ENCODE assay signal across 8 cellular contexts in the genomic region with DNA sequence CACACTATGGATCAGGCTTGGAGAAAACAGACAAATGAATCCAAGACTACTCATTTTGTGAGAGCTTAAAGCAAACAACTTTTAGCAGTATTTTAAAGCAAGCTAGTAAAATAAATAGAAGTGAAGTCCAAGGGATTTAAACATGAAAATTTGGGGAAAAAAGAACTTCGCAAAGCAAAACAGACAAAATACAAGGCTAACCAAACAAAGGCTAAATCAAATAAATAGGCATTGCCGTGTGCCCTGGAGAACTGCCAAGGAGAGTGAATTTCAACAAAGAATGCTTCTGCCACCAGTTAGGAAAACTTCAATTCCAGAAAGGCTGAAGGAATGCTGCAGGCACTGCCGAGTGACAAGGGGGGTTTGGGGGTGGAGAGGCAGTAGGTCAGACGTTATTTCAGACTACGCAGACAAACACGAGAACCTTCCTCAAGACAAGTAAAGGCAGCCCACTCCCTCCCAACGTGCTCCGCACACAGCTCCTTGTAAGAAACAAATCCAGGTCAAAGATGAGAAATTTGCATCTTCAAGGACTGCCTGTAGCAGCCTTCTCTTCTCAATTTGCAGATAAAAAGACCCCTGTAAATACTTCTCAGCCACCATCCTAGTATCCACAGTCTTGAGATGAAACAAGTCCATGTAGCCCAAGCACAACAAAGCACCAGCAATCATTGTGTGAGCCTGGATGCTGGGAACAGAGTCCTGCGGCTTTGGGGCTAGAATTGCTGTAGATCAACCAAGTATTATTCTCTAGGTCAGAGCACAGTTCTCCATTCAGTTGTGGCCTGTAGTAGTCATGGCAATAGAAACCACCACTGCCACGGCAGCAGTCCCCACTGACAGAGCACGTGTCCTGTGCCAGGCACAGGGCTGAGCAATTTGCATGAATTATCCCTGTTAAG. TPM values are rescaled to one million over a fixed set of nuclear protein-coding genes. Genes with fewer than 3 reads are reported as not detected.
DNase-seq lines count a peak whose midpoint lies in the region; ATAC-seq and TF ChIP-seq lines count a peak whose summit lies in the region.

No MANE protein-coding gene starts in this region.

- H3K36me3 Mint-ChIP-seq in neural crest cell (ENCODE audit: low read depth) (no peaks in the 10 kb centered on the region), T-cell (no peaks in the 10 kb centered on the region)
- no peaks in the 10 kb centered on the region for H3K36me3 Mint-ChIP-seq in activated naive CD4-positive, alpha-beta T cell treated with anti-CD3 and anti-CD28 coated beads, Interleukin-2, amount 10 ng/mL, durations not matched to agents 7 days and 5 days

- H3K9me3 Mint-ChIP-seq in neural crest cell, result peaks cover 4% of the 10 kb centered on the region
- H3K9me3 Mint-ChIP-seq in activated naive CD4-positive, alpha-beta T cell treated with anti-CD3 and anti-CD28 coated beads, Interleukin-2, amount 10 ng/mL, durations not matched to agents 7 days and 5 days, result no peaks in the 10 kb centered on the region
- H3K9me3 Mint-ChIP-seq in T-cell, result no peaks in the 10 kb centered on the region

- peak; percentile 32 for DNase-seq in COR-L47 (lab: John Stamatoyannopoulos, UW)
- peak; percentile 10 to 52 for DNase-seq in NCI-H2081 (lab: John Stamatoyannopoulos, UW)
- DNase-seq in fibroblast of gingiva (ENCODE audit: low read depth), result peak; percentile 84
- peak; percentile 3 for DNase-seq in neural crest cell (ENCODE audit: low read depth, low spot score)
- DNase-seq in activated CD4-positive, alpha-beta T cell treated with anti-CD3 and anti-CD28 coated beads, Interleukin-2, amount 50 U/mL, for 4 hours, result no peak
- no peak for DNase-seq in stimulated activated naive CD4-positive, alpha-beta T cell treated with Interleukin-2 at 50 U/mL for 16 hours (lab: John Stamatoyannopoulos, UW)
- DNase-seq in activated naive CD4-positive, alpha-beta T cell treated with anti-CD3 and anti-CD28 coated beads, Interleukin-2, amount 10 ng/mL, durations not matched to agents 7 days and 5 days, result no peak
- no peak for DNase-seq in T-cell

- peak overlapping the region; percentile 24 for H3K4me3 Mint-ChIP-seq in neural crest cell
- no peak overlapping the region for H3K4me3 Mint-ChIP-seq in activated naive CD4-positive, alpha-beta T cell treated with anti-CD3 and anti-CD28 coated beads, Interleukin-2, amount 10 ng/mL, durations not matched to agents 7 days and 5 days
- H3K4me3 Mint-ChIP-seq in T-cell, result no peak overlapping the region

- ATAC-seq in T-cell (replicated peaks in 1 of 4), result no peak

- no peak for TF ChIP-seq CTCF in neural crest cell (conservative IDR thresholded peaks at IDR 0.05)

- no peaks in the 10 kb centered on the region for H3K27me3 Mint-ChIP-seq in neural crest cell (ENCODE audit: low read depth)
- H3K27me3 Mint-ChIP-seq in activated naive CD4-positive, alpha-beta T cell treated with anti-CD3 and anti-CD28 coated beads, Interleukin-2, amount 10 ng/mL, durations not matched to agents 7 days and 5 days, result peaks cover 8% of the 10 kb centered on the region
- peaks cover 4 to 20% of the 10 kb centered on the region in 2 donors for H3K27me3 Mint-ChIP-seq in T-cell

- H3K4me1 Mint-ChIP-seq in neural crest cell (peaks cover 36% of the 10 kb centered on the region), T-cell (peaks cover 0 to 3% (median 3%) of the 10 kb centered on the region in 3 donors)
- no peaks in the 10 kb centered on the region for H3K4me1 Mint-ChIP-seq in activated naive CD4-positive, alpha-beta T cell treated with anti-CD3 and anti-CD28 coated beads, Interleukin-2, amount 10 ng/mL, durations not matched to agents 7 days and 5 days

- H3K27ac Mint-ChIP-seq in neural crest cell (ENCODE audit: unreplicated experiment) (peak overlapping the region; percentile 51), T-cell (no peak overlapping the region)
- H3K27ac Mint-ChIP-seq in activated naive CD4-positive, alpha-beta T cell treated with anti-CD3 and anti-CD28 coated beads, Interleukin-2, amount 10 ng/mL, durations not matched to agents 7 days and 5 days, result no peak overlapping the region

- CTCF ChIA-PET in activated naive CD4-positive, alpha-beta T cell treated with anti-CD3 and anti-CD28 coated beads, Interleukin-2, amount 10 ng/mL, durations not matched to agents 7 days and 5 days (lab: Charles Lee), result interaction anchor here (2.1 kb wide), 1 partner anchor 884 kb away, joined by 7 read pairs; no protein-coding TSS in a partner anchor
- CTCF ChIA-PET in T-cell (lab: Charles Lee), result interaction anchor here (0.7 to 1.3 kb wide), 3 partner anchors 734 to 870 kb away, joined by 3 to 5 read pairs (median 3); no protein-coding TSS in a partner anchor

- POLR2A ChIA-PET in T-cell (lab: Charles Lee), result interaction anchor here in 1 of 2 donors (0.7 kb wide), 1 partner anchor 888 kb away, joined by 3 read pairs; no protein-coding TSS in a partner anchor

RNA-seq across cellular contexts. Expression of a gene that starts 43.3 kb away (rescaled TPM):
- total RNA-seq in neural crest cell (14.8 and 15.4 TPM in 2 replicates), T-cell (1 to 10 TPM; 1.1 to 2.4 (median 1.5) TPM)

RNA-seq across cellular contexts. Expression of a gene that starts 44.5 kb away (rescaled TPM):
- total RNA-seq in neural crest cell (54.3 and 62.8 TPM in 2 replicates), T-cell (10 to 100 TPM; 42.8 to 72.9 (median 44.4) TPM)

Comparison
In these comparisons a context has a peak if more than half of its experiments do, and no peak if none do; other contexts are left out.
1. DNase-seq: peak in COR-L47 (single experiment), NCI-H2081 (2 of 2), fibroblast of gingiva (single experiment) and neural crest cell (single experiment); none in activated CD4-positive, alpha-beta T cell treated with anti-CD3 and anti-CD28 coated beads, Interleukin-2, amount 50 U/mL, for 4 hours (0 of 2), stimulated activated naive CD4-positive, alpha-beta T cell treated with Interleukin-2 at 50 U/mL for 16 hours (single experiment), activated naive CD4-positive, alpha-beta T cell treated with anti-CD3 and anti-CD28 coated beads, Interleukin-2, amount 10 ng/mL, durations not matched to agents 7 days and 5 days (single experiment) and T-cell (0 of 34).